In the genomic region with DNA sequence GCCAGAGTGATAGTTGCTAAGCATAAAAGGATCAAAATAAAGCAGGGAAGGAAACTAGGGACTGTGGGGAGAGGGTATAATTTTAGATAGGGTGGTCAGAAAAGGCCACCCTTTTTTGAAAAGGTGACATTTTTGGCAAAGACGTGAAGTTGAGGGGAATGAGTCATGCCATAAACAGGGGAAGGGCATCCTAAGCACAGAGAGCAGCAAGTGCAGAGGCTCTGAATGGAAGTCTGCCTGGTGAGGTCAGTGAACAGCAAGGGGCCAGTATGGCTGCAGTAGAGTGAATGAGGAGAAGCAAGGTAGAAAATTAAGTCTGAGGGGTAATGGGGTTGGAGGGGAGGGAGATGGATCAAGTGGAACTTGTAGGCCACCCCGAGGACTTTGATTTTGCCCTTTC, we compare ENCODE assay signal across 25 cellular contexts. TPM values are rescaled to one million over a fixed set of nuclear protein-coding genes. Genes with fewer than 3 reads are reported as not detected.
DNase-seq lines count a peak whose midpoint lies in the region; ATAC-seq lines count a peak whose summit lies in the region.
"Had no signal": no experiment of that assay in that cellular context is flagged by ENCODE, and none has a peak within 500 bp of the region (broad histone marks: within the 10 kb centered on the region; RNA-seq: fewer than 3 reads in every experiment).

No MANE protein-coding gene starts in this region.

- DNase-seq in activated naive CD8-positive, alpha-beta T cell treated with anti-CD3 and anti-CD28 coated beads, Interleukin-2, amount 50 U/mL, for 24 hours, result no peak
- DNase-seq in T-helper 17 cell, result no peak
- peak; percentile 32 for DNase-seq in iris pigment epithelial cell (ENCODE audit: low read depth)
- DNase-seq in T-helper 1 cell, result no peak
- no peak for DNase-seq in NCI-H524 (lab: John Stamatoyannopoulos, UW)
- DNase-seq in NCI-H1694 (lab: John Stamatoyannopoulos, UW), result no peak
- DNase-seq: activated CD4-positive, alpha-beta T cell treated with anti-CD3 and anti-CD28 coated beads, Interleukin-2, amount 50 U/mL, for 4 hours; activated gamma-delta T cell; dorsolateral prefrontal cortex; H7; KG1; left ventricle myocardium inferior; NCI-H1694 treated with DMSO at 0.1 percent for 48 hours; NCI-H2171 treated with DMSO at 0.1 percent for 48 hours; NCI-H69; psoas muscle; SK-N-SH; spleen; stimulated activated CD4-positive, alpha-beta T cell treated with anti-CD3 and anti-CD28 coated beads, Interleukin-4, amount 100 ng/mL, for 24 hours; stimulated activated naive CD8-positive, alpha-beta T cell treated with anti-CD3 and anti-CD28 coated beads, Interleukin-15, Interleukin-2, amounts not matched to agents 100 U/mL and 50 U/mL, for 24 hours; WERI-Rb-1 had no signal

- no peak overlapping the region for H3K27ac Mint-ChIP-seq in activated naive CD8-positive, alpha-beta T cell
- H3K27ac Mint-ChIP-seq in activated naive CD8-positive, alpha-beta T cell treated with anti-CD3 and anti-CD28 coated beads, Interleukin-2, amount 50 U/mL, for 24 hours, result no peak overlapping the region
- H3K27ac Mint-ChIP-seq in T-helper 17 cell, result peak overlapping the region; percentile 95

- peak overlapping the region; percentile 22 for H3K4me3 Mint-ChIP-seq in activated naive CD8-positive, alpha-beta T cell
- no peak overlapping the region for H3K4me3 Mint-ChIP-seq in activated naive CD8-positive, alpha-beta T cell treated with anti-CD3 and anti-CD28 coated beads, Interleukin-2, amount 50 U/mL, for 24 hours
- H3K4me3 Mint-ChIP-seq in T-helper 17 cell, result peak overlapping the region; percentile 43

- ATAC-seq in activated naive CD8-positive, alpha-beta T cell treated with anti-CD3 and anti-CD28 coated beads, Interleukin-2, amount 50 U/mL, for 24 hours, result no peak
- ATAC-seq in T-helper 17 cell (no peak), GM19351 (IDR thresholded peaks at IDR 0.05; ENCODE audit: unreplicated experiment) (no peak)
- ATAC-seq: psoas muscle; stimulated activated naive CD8-positive, alpha-beta T cell treated with anti-CD3 and anti-CD28 coated beads, Interleukin-15, Interleukin-2, amounts not matched to agents 100 U/mL and 50 U/mL, for 24 hours had no signal

- no peaks in the 10 kb centered on the region for H3K9me3 Mint-ChIP-seq in activated naive CD8-positive, alpha-beta T cell (ENCODE audit: low read depth)
- H3K9me3 Mint-ChIP-seq in activated naive CD8-positive, alpha-beta T cell treated with anti-CD3 and anti-CD28 coated beads, Interleukin-2, amount 50 U/mL, for 24 hours, result no peaks in the 10 kb centered on the region
- H3K9me3 Mint-ChIP-seq: T-helper 2 cell treated with Interferon-gamma antibody and Interleukin-4, amounts not matched to agents 5 μg/mL and 100 μg/mL, for 36 hours had no signal

- peaks cover 11% of the 10 kb centered on the region for H3K36me3 Mint-ChIP-seq in activated naive CD8-positive, alpha-beta T cell
- peaks cover 8% of the 10 kb centered on the region for H3K36me3 Mint-ChIP-seq in activated naive CD8-positive, alpha-beta T cell treated with anti-CD3 and anti-CD28 coated beads, Interleukin-2, amount 50 U/mL, for 24 hours (ENCODE audit: low read depth)
- peaks cover 14% of the 10 kb centered on the region for H3K36me3 Mint-ChIP-seq in T-helper 17 cell (ENCODE audit: low read depth)

- no peaks in the 10 kb centered on the region for H3K9me3 ChIP-seq in T-helper 17 cell (ENCODE audit: control insufficient read depth, low read length, poor library complexity, severe bottlenecking)
- H3K9me3 ChIP-seq: BLaER1, left ventricle myocardium inferior, psoas muscle, SK-N-SH, spleen had no signal

- no peaks in the 10 kb centered on the region for H3K27me3 Mint-ChIP-seq in activated naive CD8-positive, alpha-beta T cell
- no peaks in the 10 kb centered on the region for H3K27me3 Mint-ChIP-seq in activated naive CD8-positive, alpha-beta T cell treated with anti-CD3 and anti-CD28 coated beads, Interleukin-2, amount 50 U/mL, for 24 hours
- H3K27me3 Mint-ChIP-seq in T-helper 17 cell, result no peaks in the 10 kb centered on the region

- peaks cover 36% of the 10 kb centered on the region for H3K4me1 Mint-ChIP-seq in activated naive CD8-positive, alpha-beta T cell (ENCODE audit: low read depth)
- peaks cover 26% of the 10 kb centered on the region for H3K4me1 Mint-ChIP-seq in activated naive CD8-positive, alpha-beta T cell treated with anti-CD3 and anti-CD28 coated beads, Interleukin-2, amount 50 U/mL, for 24 hours
- peaks cover 30% of the 10 kb centered on the region for H3K4me1 Mint-ChIP-seq in T-helper 17 cell

RNA-seq across cellular contexts. Expression of a gene that starts 2.4 kb away (rescaled TPM):
- 10 to 100 TPM; 25.7 to 41.9 TPM for total RNA-seq in T-helper 17 cell

RNA-seq across cellular contexts. Expression of a gene that starts 2.6 kb away (rescaled TPM):
- 10 to 100 TPM; 32.3 to 37.5 TPM for total RNA-seq in T-helper 17 cell

RNA-seq across cellular contexts. Expression of a gene that starts 8.2 kb away (rescaled TPM):
- total RNA-seq in T-helper 17 cell, result 10 to 100 TPM in 1 of 2 donors, 1 to 10 TPM in 1; 8.2 to 11.2 TPM

RNA-seq across cellular contexts. Expression of a gene that starts 14.3 kb away (rescaled TPM):
- total RNA-seq in T-helper 17 cell, result 1 to 10 TPM in 1 of 2 donors, under 1 TPM in 1; 0.62 to 1.6 TPM

RNA-seq across cellular contexts. Expression of a gene that starts 40.4 kb away (rescaled TPM):
- total RNA-seq in T-helper 17 cell, result 10 to 100 TPM; 25.2 to 29.0 TPM
